1 cellular context compared by ENCODE assay signal in the genomic region with DNA sequence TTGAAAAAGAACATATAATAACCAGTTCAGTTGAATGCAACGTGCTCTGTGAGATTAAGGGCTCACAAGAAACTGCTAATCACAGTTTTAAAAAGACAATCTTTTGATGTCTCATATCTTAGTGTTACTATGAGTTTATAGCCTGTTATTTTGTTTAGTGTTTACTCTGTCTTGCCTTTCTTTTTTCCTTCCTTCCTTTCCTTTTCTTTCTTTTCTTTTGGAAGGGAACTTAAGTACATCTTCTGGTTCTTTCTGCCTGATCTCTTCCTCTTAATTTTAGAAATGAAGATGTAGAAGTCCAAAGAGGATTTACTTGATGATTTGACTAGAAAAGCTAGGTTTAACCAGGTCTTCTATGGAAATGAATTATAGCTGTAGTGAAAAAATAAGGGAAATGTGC.
TF ChIP-seq lines count a peak whose summit lies in the region.

No MANE protein-coding gene starts in this region.

TF ChIP-seq in K562, 482 proteins besides CTCF, POLR2A, EP300 and RAD21:
- TF ChIP-seq, protein P1, sequence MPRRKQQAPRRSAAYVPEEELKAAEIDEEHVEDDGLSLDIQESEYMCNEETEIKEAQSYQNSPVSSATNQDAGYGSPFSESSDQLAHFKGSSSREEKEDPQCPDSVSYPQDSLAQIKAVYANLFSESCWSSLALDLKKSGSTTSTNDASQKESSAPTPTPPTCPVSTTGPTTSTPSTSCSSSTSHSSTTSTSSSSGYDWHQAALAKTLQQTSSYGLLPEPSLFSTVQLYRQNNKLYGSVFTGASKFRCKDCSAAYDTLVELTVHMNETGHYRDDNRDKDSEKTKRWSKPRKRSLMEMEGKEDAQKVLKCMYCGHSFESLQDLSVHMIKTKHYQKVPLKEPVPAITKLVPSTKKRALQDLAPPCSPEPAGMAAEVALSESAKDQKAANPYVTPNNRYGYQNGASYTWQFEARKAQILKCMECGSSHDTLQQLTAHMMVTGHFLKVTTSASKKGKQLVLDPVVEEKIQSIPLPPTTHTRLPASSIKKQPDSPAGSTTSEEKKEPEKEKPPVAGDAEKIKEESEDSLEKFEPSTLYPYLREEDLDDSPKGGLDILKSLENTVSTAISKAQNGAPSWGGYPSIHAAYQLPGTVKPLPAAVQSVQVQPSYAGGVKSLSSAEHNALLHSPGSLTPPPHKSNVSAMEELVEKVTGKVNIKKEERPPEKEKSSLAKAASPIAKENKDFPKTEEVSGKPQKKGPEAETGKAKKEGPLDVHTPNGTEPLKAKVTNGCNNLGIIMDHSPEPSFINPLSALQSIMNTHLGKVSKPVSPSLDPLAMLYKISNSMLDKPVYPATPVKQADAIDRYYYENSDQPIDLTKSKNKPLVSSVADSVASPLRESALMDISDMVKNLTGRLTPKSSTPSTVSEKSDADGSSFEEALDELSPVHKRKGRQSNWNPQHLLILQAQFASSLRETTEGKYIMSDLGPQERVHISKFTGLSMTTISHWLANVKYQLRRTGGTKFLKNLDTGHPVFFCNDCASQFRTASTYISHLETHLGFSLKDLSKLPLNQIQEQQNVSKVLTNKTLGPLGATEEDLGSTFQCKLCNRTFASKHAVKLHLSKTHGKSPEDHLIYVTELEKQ (CRISPR knock-in tag; IDR thresholded peaks at IDR 0.05), result no peak
- TF ChIP-seq RBM25 (IDR thresholded peaks at IDR 0.05; ENCODE audit: low read depth, low read length, severe bottlenecking) (no peak), ZNF3 (CRISPR knock-in tag; IDR thresholded peaks at IDR 0.05) (no peak), ZNF347 (CRISPR knock-in tag; IDR thresholded peaks at IDR 0.05; ENCODE audit: low read depth) (no peak), NR2F6 (CRISPR knock-in tag; IDR thresholded peaks at IDR 0.05) (no peak), CTBP1 (IDR thresholded peaks at IDR 0.05; ENCODE audit: borderline replicate concordance) (no peak), ZNF699 (CRISPR knock-in tag; IDR thresholded peaks at IDR 0.05; ENCODE audit: insufficient replicate concordance) (no peak), PML (IDR thresholded peaks at IDR 0.05; ENCODE audit: low read length) (no peak), GATAD2A (IDR thresholded peaks at IDR 0.05) (no peak), XRCC3 (IDR thresholded peaks at IDR 0.05) (no peak), TFAM (CRISPR knock-in tag; conservative IDR thresholded peaks at IDR 0.05) (no peak), FIP1L1 (IDR thresholded peaks at IDR 0.05; ENCODE audit: low read depth, low read length, poor library complexity, severe bottlenecking) (no peak)
- TF ChIP-seq, protein P2, sequence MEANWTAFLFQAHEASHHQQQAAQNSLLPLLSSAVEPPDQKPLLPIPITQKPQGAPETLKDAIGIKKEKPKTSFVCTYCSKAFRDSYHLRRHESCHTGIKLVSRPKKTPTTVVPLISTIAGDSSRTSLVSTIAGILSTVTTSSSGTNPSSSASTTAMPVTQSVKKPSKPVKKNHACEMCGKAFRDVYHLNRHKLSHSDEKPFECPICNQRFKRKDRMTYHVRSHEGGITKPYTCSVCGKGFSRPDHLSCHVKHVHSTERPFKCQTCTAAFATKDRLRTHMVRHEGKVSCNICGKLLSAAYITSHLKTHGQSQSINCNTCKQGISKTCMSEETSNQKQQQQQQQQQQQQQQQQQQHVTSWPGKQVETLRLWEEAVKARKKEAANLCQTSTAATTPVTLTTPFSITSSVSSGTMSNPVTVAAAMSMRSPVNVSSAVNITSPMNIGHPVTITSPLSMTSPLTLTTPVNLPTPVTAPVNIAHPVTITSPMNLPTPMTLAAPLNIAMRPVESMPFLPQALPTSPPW (CRISPR knock-in tag; IDR thresholded peaks at IDR 0.05), result no peak
- TF ChIP-seq, protein P3, sequence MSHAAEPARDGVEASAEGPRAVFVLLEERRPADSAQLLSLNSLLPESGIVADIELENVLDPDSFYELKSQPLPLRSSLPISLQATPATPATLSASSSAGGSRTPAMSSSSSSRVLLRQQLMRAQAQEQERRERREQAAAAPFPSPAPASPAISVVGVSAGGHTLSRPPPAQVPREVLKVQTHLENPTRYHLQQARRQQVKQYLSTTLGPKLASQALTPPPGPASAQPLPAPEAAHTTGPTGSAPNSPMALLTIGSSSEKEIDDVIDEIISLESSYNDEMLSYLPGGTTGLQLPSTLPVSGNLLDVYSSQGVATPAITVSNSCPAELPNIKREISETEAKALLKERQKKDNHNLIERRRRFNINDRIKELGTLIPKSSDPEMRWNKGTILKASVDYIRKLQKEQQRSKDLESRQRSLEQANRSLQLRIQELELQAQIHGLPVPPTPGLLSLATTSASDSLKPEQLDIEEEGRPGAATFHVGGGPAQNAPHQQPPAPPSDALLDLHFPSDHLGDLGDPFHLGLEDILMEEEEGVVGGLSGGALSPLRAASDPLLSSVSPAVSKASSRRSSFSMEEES (CRISPR knock-in tag; IDR thresholded peaks at IDR 0.05), result no peak
- TF ChIP-seq, protein P4, sequence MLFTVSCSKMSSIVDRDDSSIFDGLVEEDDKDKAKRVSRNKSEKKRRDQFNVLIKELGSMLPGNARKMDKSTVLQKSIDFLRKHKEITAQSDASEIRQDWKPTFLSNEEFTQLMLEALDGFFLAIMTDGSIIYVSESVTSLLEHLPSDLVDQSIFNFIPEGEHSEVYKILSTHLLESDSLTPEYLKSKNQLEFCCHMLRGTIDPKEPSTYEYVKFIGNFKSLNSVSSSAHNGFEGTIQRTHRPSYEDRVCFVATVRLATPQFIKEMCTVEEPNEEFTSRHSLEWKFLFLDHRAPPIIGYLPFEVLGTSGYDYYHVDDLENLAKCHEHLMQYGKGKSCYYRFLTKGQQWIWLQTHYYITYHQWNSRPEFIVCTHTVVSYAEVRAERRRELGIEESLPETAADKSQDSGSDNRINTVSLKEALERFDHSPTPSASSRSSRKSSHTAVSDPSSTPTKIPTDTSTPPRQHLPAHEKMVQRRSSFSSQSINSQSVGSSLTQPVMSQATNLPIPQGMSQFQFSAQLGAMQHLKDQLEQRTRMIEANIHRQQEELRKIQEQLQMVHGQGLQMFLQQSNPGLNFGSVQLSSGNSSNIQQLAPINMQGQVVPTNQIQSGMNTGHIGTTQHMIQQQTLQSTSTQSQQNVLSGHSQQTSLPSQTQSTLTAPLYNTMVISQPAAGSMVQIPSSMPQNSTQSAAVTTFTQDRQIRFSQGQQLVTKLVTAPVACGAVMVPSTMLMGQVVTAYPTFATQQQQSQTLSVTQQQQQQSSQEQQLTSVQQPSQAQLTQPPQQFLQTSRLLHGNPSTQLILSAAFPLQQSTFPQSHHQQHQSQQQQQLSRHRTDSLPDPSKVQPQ (CRISPR knock-in tag; IDR thresholded peaks at IDR 0.05; ENCODE audit: borderline replicate concordance), result no peak
- TF ChIP-seq, protein P5, sequence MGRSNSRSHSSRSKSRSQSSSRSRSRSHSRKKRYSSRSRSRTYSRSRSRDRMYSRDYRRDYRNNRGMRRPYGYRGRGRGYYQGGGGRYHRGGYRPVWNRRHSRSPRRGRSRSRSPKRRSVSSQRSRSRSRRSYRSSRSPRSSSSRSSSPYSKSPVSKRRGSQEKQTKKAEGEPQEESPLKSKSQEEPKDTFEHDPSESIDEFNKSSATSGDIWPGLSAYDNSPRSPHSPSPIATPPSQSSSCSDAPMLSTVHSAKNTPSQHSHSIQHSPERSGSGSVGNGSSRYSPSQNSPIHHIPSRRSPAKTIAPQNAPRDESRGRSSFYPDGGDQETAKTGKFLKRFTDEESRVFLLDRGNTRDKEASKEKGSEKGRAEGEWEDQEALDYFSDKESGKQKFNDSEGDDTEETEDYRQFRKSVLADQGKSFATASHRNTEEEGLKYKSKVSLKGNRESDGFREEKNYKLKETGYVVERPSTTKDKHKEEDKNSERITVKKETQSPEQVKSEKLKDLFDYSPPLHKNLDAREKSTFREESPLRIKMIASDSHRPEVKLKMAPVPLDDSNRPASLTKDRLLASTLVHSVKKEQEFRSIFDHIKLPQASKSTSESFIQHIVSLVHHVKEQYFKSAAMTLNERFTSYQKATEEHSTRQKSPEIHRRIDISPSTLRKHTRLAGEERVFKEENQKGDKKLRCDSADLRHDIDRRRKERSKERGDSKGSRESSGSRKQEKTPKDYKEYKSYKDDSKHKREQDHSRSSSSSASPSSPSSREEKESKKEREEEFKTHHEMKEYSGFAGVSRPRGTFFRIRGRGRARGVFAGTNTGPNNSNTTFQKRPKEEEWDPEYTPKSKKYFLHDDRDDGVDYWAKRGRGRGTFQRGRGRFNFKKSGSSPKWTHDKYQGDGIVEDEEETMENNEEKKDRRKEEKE (IDR thresholded peaks at IDR 0.05; ENCODE audit: borderline replicate concordance in 1 of 2, control insufficient read depth in 1 of 2, low read depth in 2 of 2, low read length in 1 of 2), result no peak
